Comparison of ENCODE assay signal across 19 cellular contexts in genomic region chr3:57029924-57030323, GRCh38. TPM values are rescaled to one million over a fixed set of nuclear protein-coding genes. Genes with fewer than 3 reads are reported as not detected.
DNase-seq lines count a peak whose midpoint lies in the region; ATAC-seq, FAIRE-seq and TF ChIP-seq lines count a peak whose summit lies in the region.
"Had no signal": no experiment of that assay in that cellular context is flagged by ENCODE, and none has a peak within 500 bp of the region (broad histone marks: within the 10 kb centered on the region; RNA-seq: fewer than 3 reads in every experiment).

No MANE protein-coding gene starts in this region.

- H3K4me3 Mint-ChIP-seq in stimulated activated naive CD8-positive, alpha-beta T cell treated with anti-CD3 and anti-CD28 coated beads, Interleukin-15, amount 100 ng/mL, for 72 hours, result no peak overlapping the region
- H3K4me3 Mint-ChIP-seq: activated CD4-positive, alpha-beta T cell treated with anti-CD3 and anti-CD28 coated beads, Interleukin-2, amount 10 ng/mL, durations not matched to agents 7 days and 5 days; activated naive CD4-positive, alpha-beta T cell treated with anti-CD3 and anti-CD28 coated beads, Interleukin-2, amount 50 U/mL, for 24 hours; stimulated activated naive B cell treated with anti-CD40 and anti-IgM and Interleukin-4, amounts not matched to agents 10 μg/mL and 1 μg/mL and 100 μg/mL, for 72 hours had no signal

- TF ChIP-seq POLR2A in HepG2 (IDR thresholded peaks at IDR 0.05; ENCODE audit: insufficient read depth in 1 of 2, low read depth in 2 of 2, low read length in 2 of 2) (no peak), right lobe of liver (IDR thresholded peaks at IDR 0.05) (no peak)

- TF ChIP-seq EP300 in HepG2 (IDR thresholded peaks at IDR 0.05; ENCODE audit: low read depth in 2 of 2, low read length in 2 of 2) (no peak), HepG2 (CRISPR knock-in tag; IDR thresholded peaks at IDR 0.05; ENCODE audit: borderline replicate concordance) (no peak)

- DNase-seq in HepG2 (ENCODE audit: low spot score) (peak; percentile 15), right lobe of liver (no peak), NCI-H69 (lab: John Stamatoyannopoulos, UW) (peak; percentile 40), cortex of kidney (lab: John Stamatoyannopoulos, UW) (peak; percentile 18), lower lobe of right lung (no peak), RPMI8226 (no peak), smooth muscle cell (lab: John Stamatoyannopoulos, UW; ENCODE audit: unreplicated experiment) (no peak)
- no peak for DNase-seq in stimulated activated naive CD8-positive, alpha-beta T cell treated with anti-CD3 and anti-CD28 coated beads, Interleukin-15, amount 100 ng/mL, for 72 hours
- DNase-seq: activated CD4-positive, alpha-beta T cell treated with anti-CD3 and anti-CD28 coated beads, Interleukin-2, amount 10 ng/mL, durations not matched to agents 7 days and 5 days; brain microvascular endothelial cell; heart left ventricle; stimulated activated naive B cell treated with anti-CD40 and anti-IgM and Interleukin-4, amounts not matched to agents 10 μg/mL and 1 μg/mL and 100 μg/mL, for 72 hours; uterus had no signal

- 78% methylated on average over 7 of the region's 7 CpGs for WGBS in HepG2 (ENCODE audit: low lambda C conversion rate)
- WGBS in right lobe of liver (ENCODE audit: insufficient coverage, low coverage, low lambda C conversion rate, missing lambda C conversion rate), result 67% methylated on average over 2 of the region's 7 CpGs
- 66% methylated on average over 7 of the region's 7 CpGs for WGBS in smooth muscle cell (ENCODE audit: low lambda C conversion rate)

- no peak for TF ChIP-seq RAD21 in HepG2 (CRISPR knock-in tag; IDR thresholded peaks at IDR 0.05)

- no peaks in the 10 kb centered on the region for H3K9me3 Mint-ChIP-seq in stimulated activated naive CD8-positive, alpha-beta T cell treated with anti-CD3 and anti-CD28 coated beads, Interleukin-15, amount 100 ng/mL, for 72 hours
- H3K9me3 Mint-ChIP-seq: activated CD4-positive, alpha-beta T cell treated with anti-CD3 and anti-CD28 coated beads, Interleukin-2, amount 10 ng/mL, durations not matched to agents 7 days and 5 days; activated naive CD4-positive, alpha-beta T cell treated with anti-CD3 and anti-CD28 coated beads, Interleukin-2, amount 50 U/mL, for 24 hours; stimulated activated naive B cell treated with anti-CD40 and anti-IgM and Interleukin-4, amounts not matched to agents 10 μg/mL and 1 μg/mL and 100 μg/mL, for 72 hours had no signal

- peaks cover 7 to 8% of the 10 kb centered on the region in 2 experiments; a peak in 4 of 5 replicates for H3K36me3 ChIP-seq in HepG2 (replicated peaks in 1 of 2; ENCODE audit: control insufficient read depth in 1 of 2, insufficient read depth in 2 of 2, low read length in 2 of 2)
- H3K36me3 ChIP-seq in right lobe of liver, result no peaks in the 10 kb centered on the region
- H3K36me3 ChIP-seq in lower lobe of right lung, result no peaks in the 10 kb centered on the region
- no peaks in the 10 kb centered on the region for H3K36me3 ChIP-seq in smooth muscle cell (ENCODE audit: low read depth)
- H3K36me3 ChIP-seq: brain microvascular endothelial cell, heart left ventricle, pancreas, uterus had no signal

- H3K4me1 Mint-ChIP-seq in stimulated activated naive CD8-positive, alpha-beta T cell treated with anti-CD3 and anti-CD28 coated beads, Interleukin-15, amount 100 ng/mL, for 72 hours, result no peaks in the 10 kb centered on the region
- H3K4me1 Mint-ChIP-seq: activated CD4-positive, alpha-beta T cell treated with anti-CD3 and anti-CD28 coated beads, Interleukin-2, amount 10 ng/mL, durations not matched to agents 7 days and 5 days; activated naive CD4-positive, alpha-beta T cell treated with anti-CD3 and anti-CD28 coated beads, Interleukin-2, amount 50 U/mL, for 24 hours had no signal

- H3K27ac Mint-ChIP-seq in stimulated activated naive CD8-positive, alpha-beta T cell treated with anti-CD3 and anti-CD28 coated beads, Interleukin-15, amount 100 ng/mL, for 72 hours, result no peak overlapping the region
- H3K27ac Mint-ChIP-seq: activated CD4-positive, alpha-beta T cell treated with anti-CD3 and anti-CD28 coated beads, Interleukin-2, amount 10 ng/mL, durations not matched to agents 7 days and 5 days; activated naive CD4-positive, alpha-beta T cell treated with anti-CD3 and anti-CD28 coated beads, Interleukin-2, amount 50 U/mL, for 24 hours; stimulated activated naive B cell treated with anti-CD40 and anti-IgM and Interleukin-4, amounts not matched to agents 10 μg/mL and 1 μg/mL and 100 μg/mL, for 72 hours had no signal

- H3K27ac ChIP-seq in HepG2 (ENCODE audit: extremely low read length, insufficient read depth, low read length), result no peak overlapping the region
- H3K27ac ChIP-seq in right lobe of liver, result no peak overlapping the region
- H3K27ac ChIP-seq in lower lobe of right lung, result no peak overlapping the region
- H3K27ac ChIP-seq in smooth muscle cell (ENCODE audit: low read depth), result no peak overlapping the region
- H3K27ac ChIP-seq: brain microvascular endothelial cell, esophagus muscularis mucosa, heart left ventricle, pancreas, skin epidermis, uterus had no signal

- in situ Hi-C loops in HepG2 (cut with HindIII; ENCODE audit: extremely low pct_ligation_motif_present, low pct_unique_long_range_greater_than_20kb), result no loop called here

- H2AFZ ChIP-seq in HepG2 (ENCODE audit: low read length) (no peak overlapping the region), smooth muscle cell (ENCODE audit: low read depth) (no peak overlapping the region)

- no peaks in the 10 kb centered on the region for H3F3A ChIP-seq in smooth muscle cell (ENCODE audit: low read depth)

- TF ChIP-seq CTCF in HepG2 (CRISPR knock-in tag; IDR thresholded peaks at IDR 0.05) (no peak), right lobe of liver (IDR thresholded peaks at IDR 0.05) (no peak), lower lobe of right lung (IDR thresholded peaks at IDR 0.05) (no peak), smooth muscle cell (IDR thresholded peaks at IDR 0.05; ENCODE audit: borderline replicate concordance, insufficient read depth, poor library complexity, severe bottlenecking) (no peak)

- intact Hi-C loops in HepG2 (cut with micrococcal nuclease; ENCODE audit: unreplicated experiment) (loop anchor here (10.0 kb wide), 1 partner anchor 945 kb away; no protein-coding TSS in a partner anchor), right lobe of liver (cut with DNase I) (no loop called here), lower lobe of right lung (cut with DNase I) (no loop called here)

- H3K4me2 ChIP-seq in HepG2 (ENCODE audit: low read depth, low read length) (no peak overlapping the region), smooth muscle cell (no peak overlapping the region)

- H3K4me1 ChIP-seq in HepG2 (ENCODE audit: insufficient read depth, low read length) (peaks cover 14% of the 10 kb centered on the region), right lobe of liver (no peaks in the 10 kb centered on the region), lower lobe of right lung (peaks cover 5% of the 10 kb centered on the region), smooth muscle cell (ENCODE audit: low read depth) (no peaks in the 10 kb centered on the region)
- H3K4me1 ChIP-seq: esophagus muscularis mucosa, heart left ventricle, pancreas, uterus had no signal

- H3K9ac ChIP-seq in HepG2 (ENCODE audit: insufficient read depth, low read depth, low read length), result no peak overlapping the region
- H3K9ac ChIP-seq in smooth muscle cell (ENCODE audit: low read depth), result no peak overlapping the region

- CTCF ChIA-PET in HepG2 (lab: Yijun Ruan, JAX; ENCODE audit: low intra/inter-chr PET ratio, low total read pairs), result no interaction called here

- ATAC-seq in HepG2 (peak; percentile 55), right lobe of liver (no peak), lower lobe of right lung (no peak)
- no peak for ATAC-seq in stimulated activated naive CD8-positive, alpha-beta T cell treated with anti-CD3 and anti-CD28 coated beads, Interleukin-15, amount 100 ng/mL, for 72 hours
- ATAC-seq: heart left ventricle; stimulated activated naive B cell treated with anti-CD40 and anti-IgM and Interleukin-4, amounts not matched to agents 10 μg/mL and 1 μg/mL and 100 μg/mL, for 72 hours had no signal

- FAIRE-seq in HepG2 (lab: Jason Lieb, UNC), result peak; percentile 39
- FAIRE-seq: pancreas had no signal

- H3K27me3 ChIP-seq in HepG2 (ENCODE audit: control insufficient read depth in 1 of 2, insufficient read depth in 2 of 2, low read length in 2 of 2), result no peaks in the 10 kb centered on the region
- no peaks in the 10 kb centered on the region for H3K27me3 ChIP-seq in right lobe of liver
- no peaks in the 10 kb centered on the region for H3K27me3 ChIP-seq in lower lobe of right lung (ENCODE audit: low read depth)
- no peaks in the 10 kb centered on the region for H3K27me3 ChIP-seq in smooth muscle cell (ENCODE audit: low read depth)
- H3K27me3 ChIP-seq: brain microvascular endothelial cell, esophagus muscularis mucosa, heart left ventricle, pancreas, uterus had no signal

- H4K20me1 ChIP-seq in HepG2 (ENCODE audit: insufficient read depth, low read length) (no peaks in the 10 kb centered on the region), smooth muscle cell (ENCODE audit: low read depth) (no peaks in the 10 kb centered on the region)

- BruUV-seq in HepG2 (replicated peaks; lab: Mats Ljungman, UMichigan), result no TSS peak

- no peaks in the 10 kb centered on the region for H3K27me3 Mint-ChIP-seq in stimulated activated naive CD8-positive, alpha-beta T cell treated with anti-CD3 and anti-CD28 coated beads, Interleukin-15, amount 100 ng/mL, for 72 hours

- H3K4me3 ChIP-seq in HepG2 (replicated peaks in 1 of 3; ENCODE audit: insufficient read depth in 1 of 3, low read depth in 2 of 3, low read length in 3 of 3) (no peak overlapping the region), right lobe of liver (no peak overlapping the region), lower lobe of right lung (no peak overlapping the region), smooth muscle cell (no peak overlapping the region)
- H3K4me3 ChIP-seq: esophagus muscularis mucosa, heart left ventricle, pancreas, skin epidermis, uterus had no signal

- H3K9me3 ChIP-seq in HepG2 (ENCODE audit: low read length), result no peaks in the 10 kb centered on the region
- no peaks in the 10 kb centered on the region for H3K9me3 ChIP-seq in right lobe of liver
- no peaks in the 10 kb centered on the region for H3K9me3 ChIP-seq in lower lobe of right lung
- no peaks in the 10 kb centered on the region for H3K9me3 ChIP-seq in smooth muscle cell (replicated peaks; ENCODE audit: low read depth)
- H3K9me3 ChIP-seq: esophagus muscularis mucosa, heart left ventricle, pancreas, uterus had no signal

- POLR2A ChIA-PET in HepG2 (lab: Yijun Ruan, JAX), result no interaction called here

- H3K79me2 ChIP-seq in HepG2 (ENCODE audit: insufficient read depth, low read length) (no peaks in the 10 kb centered on the region), smooth muscle cell (ENCODE audit: low read depth) (no peaks in the 10 kb centered on the region)

RNA-seq across cellular contexts. Expression of gene SPATA12, which starts 30.5 kb away (rescaled TPM):
- total RNA-seq in HepG2 (2016; rRNA removed; fragmentation: Illumina TruSeq; extraction: Trizol), result 0.09 TPM in 1 of 2 replicates, not detected in the other
- not detected in 2 replicates for total RNA-seq in HepG2 (2016; cell fraction: cytosol; rRNA removed; fragmentation: Illumina TruSeq; extraction: Trizol; ENCODE audit: low read depth)
- total RNA-seq in HepG2 (2016; cell fraction: insoluble cytoplasmic fraction; rRNA removed; fragmentation: Illumina TruSeq; extraction: Trizol), result 0.04 TPM in 1 of 2 replicates, not detected in the other
- 0.12 TPM in 1 of 2 replicates, not detected in the other for total RNA-seq in HepG2 (2016; cell fraction: membrane; rRNA removed; fragmentation: Illumina TruSeq; extraction: Trizol)
- total RNA-seq in HepG2 (2016; cell fraction: nucleus; rRNA removed; fragmentation: Illumina TruSeq; extraction: Trizol), result not detected in 2 replicates
- 0.16 and 0.25 TPM in 2 replicates for polyA plus RNA-seq in HepG2 (2011; rRNA removed)
- 0.08 and 0.09 TPM in 2 replicates for polyA plus RNA-seq in HepG2 (2011; cell fraction: cytosol; rRNA removed)
- 0.06 and 0.14 TPM in 2 replicates for polyA plus RNA-seq in HepG2 (2011; cell fraction: nucleus; rRNA removed)
- polyA plus RNA-seq in HepG2 (2012), result not detected in 2 replicates
- not detected in 2 replicates for polyA plus RNA-seq in HepG2 (2016; cell fraction: cytosol; fragmentation: Illumina TruSeq; extraction: Trizol; ENCODE audit: low read depth)
- polyA plus RNA-seq in HepG2 (2016; cell fraction: insoluble cytoplasmic fraction; fragmentation: Illumina TruSeq; extraction: Trizol; ENCODE audit: low read depth), result not detected in 2 replicates
- polyA plus RNA-seq in HepG2 (2016; cell fraction: membrane; fragmentation: Illumina TruSeq; extraction: Trizol; ENCODE audit: low read depth), result not detected in 2 replicates
- not detected in 2 replicates for polyA plus RNA-seq in HepG2 (2016; cell fraction: nucleus; fragmentation: Illumina TruSeq; extraction: Trizol; ENCODE audit: insufficient read depth, low read depth)
- 0.26 and 0.35 TPM in 2 replicates for polyA minus RNA-seq in HepG2 (2011; rRNA and poly(A)+ RNA removed; ENCODE audit: low replicate concordance)
- not detected in 2 replicates for polyA minus RNA-seq in HepG2 (2011; cell fraction: cytosol; rRNA and poly(A)+ RNA removed)
- polyA minus RNA-seq in HepG2 (2011; cell fraction: nucleus; rRNA and poly(A)+ RNA removed), result 0.13 TPM in 1 of 2 replicates, not detected in the other
- under 1 TPM in 1 of 6 experiments, not detected in 5; 0.09 TPM for total RNA-seq in right lobe of liver
- 0.15 TPM for total RNA-seq in lower lobe of right lung
- total RNA-seq in smooth muscle cell, result not detected in 2 replicates
- polyA plus RNA-seq in smooth muscle cell, result not detected in 2 replicates
- total RNA-seq: activated CD4-positive, alpha-beta T cell treated with anti-CD3 and anti-CD28 coated beads, Interleukin-2, amount 10 ng/mL, durations not matched to agents 7 days and 5 days; mononuclear cell had no signal
- polyA plus RNA-seq: AG04450, pancreas had no signal

Comparison
In these comparisons a context has a peak if more than half of its experiments do, and no peak if none do; other contexts are left out.
1. DNase-seq: peak in HepG2 (single experiment), NCI-H69 (single experiment) and cortex of kidney (single experiment); none in right lobe of liver (0 of 3), lower lobe of right lung (single experiment), stimulated activated naive CD8-positive, alpha-beta T cell treated with anti-CD3 and anti-CD28 coated beads, Interleukin-15, amount 100 ng/mL, for 72 hours (0 of 2), RPMI8226 (single experiment) and smooth muscle cell (single experiment).